ENCODE assay signal across 17 cellular contexts in the genomic region with DNA sequence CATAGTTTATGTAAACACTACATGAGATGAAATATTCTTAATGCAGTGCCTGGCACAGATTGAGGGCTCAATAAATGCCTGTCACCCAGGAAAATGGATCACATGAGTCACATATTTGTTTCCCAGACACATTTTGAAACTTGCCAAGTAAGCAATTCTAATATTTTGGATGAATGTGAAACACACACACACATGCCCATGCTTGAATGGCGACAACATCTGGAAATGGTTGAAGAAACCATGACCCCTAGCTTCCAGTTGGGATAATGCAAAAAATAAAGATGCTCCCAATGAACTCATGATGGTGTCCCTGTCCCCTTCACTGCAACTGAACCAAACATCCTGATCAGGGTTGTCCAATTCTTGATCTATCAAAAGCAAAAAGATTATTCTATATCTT.
DNase-seq lines count a peak whose midpoint lies in the region; ATAC-seq and TF ChIP-seq lines count a peak whose summit lies in the region.
"Had no signal": no experiment of that assay in that cellular context is flagged by ENCODE, and none has a peak within 500 bp of the region (broad histone marks: within the 10 kb centered on the region; RNA-seq: fewer than 3 reads in every experiment).

No MANE protein-coding gene starts in this region.

- no peak overlapping the region for H3K27ac ChIP-seq in A673 (ENCODE audit: low read depth, low read length, poor library complexity, severe bottlenecking)
- H3K27ac ChIP-seq: upper lobe of left lung had no signal

- peak; percentile 46 for TF ChIP-seq CTCF in A673 (conservative IDR thresholded peaks at IDR 0.05; ENCODE audit: low read depth, low read length)
- peak; percentile 11 for TF ChIP-seq CTCF in HFF-Myc (IDR thresholded peaks at IDR 0.05; ENCODE audit: low read depth, low read length, missing control alignments)
- TF ChIP-seq CTCF in WTC11 (IDR thresholded peaks at IDR 0.05) = no peak

- H3K9me3 Mint-ChIP-seq in WTC11 = peaks cover 11% of the 10 kb centered on the region
- peaks cover 0 to 23% (median 4%) of the 10 kb centered on the region in 9 donors for H3K9me3 Mint-ChIP-seq in naive thymus-derived CD8-positive, alpha-beta T cell
- H3K9me3 Mint-ChIP-seq: stimulated activated naive CD8-positive, alpha-beta T cell treated with anti-CD3 and anti-CD28 coated beads, Interleukin-15, amount 100 ng/mL, for 72 hours had no signal

- H3K9me3 ChIP-seq in A673 (ENCODE audit: low read depth, low read length, poor library complexity, severe bottlenecking) = peaks cover 4% of the 10 kb centered on the region
- H3K9me3 ChIP-seq: upper lobe of left lung had no signal

- no peaks in the 10 kb centered on the region for H3K36me3 ChIP-seq in A673 (ENCODE audit: insufficient read depth, low read length, poor library complexity, severe bottlenecking)
- H3K36me3 ChIP-seq: upper lobe of left lung had no signal

- H3K4me1 ChIP-seq in A673 (ENCODE audit: insufficient read depth, low read length, poor library complexity, severe bottlenecking) = no peaks in the 10 kb centered on the region
- H3K4me1 ChIP-seq: upper lobe of left lung had no signal

- H3K4me1 Mint-ChIP-seq in WTC11 = no peaks in the 10 kb centered on the region
- H3K4me1 Mint-ChIP-seq in naive thymus-derived CD8-positive, alpha-beta T cell = no peaks in the 10 kb centered on the region
- H3K4me1 Mint-ChIP-seq: activated CD4-positive, alpha-beta memory T cell treated with anti-CD3 and anti-CD28 coated beads, Interleukin-2, amount 10 ng/mL, durations not matched to agents 7 days and 5 days; activated naive CD8-positive, alpha-beta T cell treated with anti-CD3 and anti-CD28 coated beads for 36 hours; stimulated activated naive CD8-positive, alpha-beta T cell treated with anti-CD3 and anti-CD28 coated beads, Interleukin-15, amount 100 ng/mL, for 72 hours had no signal

- H3K4me3 ChIP-seq in A673 (ENCODE audit: low read depth, low read length, poor library complexity, severe bottlenecking) = no peak overlapping the region
- no peak overlapping the region for H3K4me3 ChIP-seq in HFF-Myc (replicated peaks; ENCODE audit: low read depth, low read length)
- H3K4me3 ChIP-seq: upper lobe of left lung had no signal

- intact Hi-C loops in A673 (cut with micrococcal nuclease; ENCODE audit: unreplicated experiment) = no loop called here

- POLR2A ChIA-PET in A673 (lab: Charles Lee; ENCODE audit: low non-redundant PET) (interaction anchor here (0.6 kb wide), 1 partner anchor 30 kb away, joined by 3 read pairs; no protein-coding TSS in a partner anchor), WTC11 (lab: Charles Lee) (no interaction called here)
- POLR2A ChIA-PET in naive thymus-derived CD8-positive, alpha-beta T cell (lab: Charles Lee) = no interaction called here

- H3K36me3 Mint-ChIP-seq in WTC11 = no peaks in the 10 kb centered on the region
- H3K36me3 Mint-ChIP-seq in naive thymus-derived CD8-positive, alpha-beta T cell = no peaks in the 10 kb centered on the region
- H3K36me3 Mint-ChIP-seq: activated naive CD8-positive, alpha-beta T cell treated with anti-CD3 and anti-CD28 coated beads for 36 hours had no signal

- no peak overlapping the region for H3K4me3 Mint-ChIP-seq in WTC11
- H3K4me3 Mint-ChIP-seq in naive thymus-derived CD8-positive, alpha-beta T cell = no peak overlapping the region
- H3K4me3 Mint-ChIP-seq: activated CD4-positive, alpha-beta memory T cell treated with anti-CD3 and anti-CD28 coated beads, Interleukin-2, amount 10 ng/mL, durations not matched to agents 7 days and 5 days; activated naive CD8-positive, alpha-beta T cell treated with anti-CD3 and anti-CD28 coated beads for 36 hours; activated T-cell treated with anti-CD3 and anti-CD28 coated beads, Interleukin-2, amount 50 U/mL, for 4 hours; stimulated activated naive CD8-positive, alpha-beta T cell treated with anti-CD3 and anti-CD28 coated beads, Interleukin-15, amount 100 ng/mL, for 72 hours had no signal

- ATAC-seq in WTC11 (peak; percentile 74), GM18909 (IDR thresholded peaks at IDR 0.05; ENCODE audit: poor library complexity, unreplicated experiment) (no peak), GM21528 (IDR thresholded peaks at IDR 0.05; ENCODE audit: low FRiP score, unreplicated experiment) (no peak)
- no peak for ATAC-seq in naive thymus-derived CD8-positive, alpha-beta T cell
- ATAC-seq: activated T-cell treated with anti-CD3 and anti-CD28 coated beads, Interleukin-2, amount 50 U/mL, for 4 hours; Panc1; right cardiac atrium; stimulated activated naive CD8-positive, alpha-beta T cell treated with anti-CD3 and anti-CD28 coated beads, Interleukin-15, amount 100 ng/mL, for 72 hours had no signal

- CTCF ChIA-PET in A673 (lab: Charles Lee) (no interaction called here), WTC11 (lab: Charles Lee) (interaction anchor here (1.1 to 1.3 kb wide), 2 partner anchors 19 to 214 kb away, joined by 3 to 5 read pairs; no protein-coding TSS in a partner anchor)

- no peak overlapping the region for H3K27ac Mint-ChIP-seq in WTC11
- no peak overlapping the region for H3K27ac Mint-ChIP-seq in naive thymus-derived CD8-positive, alpha-beta T cell
- H3K27ac Mint-ChIP-seq: activated CD4-positive, alpha-beta memory T cell treated with anti-CD3 and anti-CD28 coated beads, Interleukin-2, amount 10 ng/mL, durations not matched to agents 7 days and 5 days; activated naive CD8-positive, alpha-beta T cell treated with anti-CD3 and anti-CD28 coated beads for 36 hours; stimulated activated naive CD8-positive, alpha-beta T cell treated with anti-CD3 and anti-CD28 coated beads, Interleukin-15, amount 100 ng/mL, for 72 hours had no signal

- H3K27me3 ChIP-seq in A673 (replicated peaks; ENCODE audit: insufficient read depth, low read depth, low read length, poor library complexity) = no peaks in the 10 kb centered on the region
- H3K27me3 ChIP-seq: upper lobe of left lung had no signal

- no peaks in the 10 kb centered on the region for H3K27me3 Mint-ChIP-seq in WTC11 (ENCODE audit: low read depth)
- H3K27me3 Mint-ChIP-seq in naive thymus-derived CD8-positive, alpha-beta T cell = peaks cover 0 to 2% (median 0%) of the 10 kb centered on the region in 5 donors
- H3K27me3 Mint-ChIP-seq: activated CD4-positive, alpha-beta memory T cell treated with anti-CD3 and anti-CD28 coated beads, Interleukin-2, amount 10 ng/mL, durations not matched to agents 7 days and 5 days; activated naive CD8-positive, alpha-beta T cell treated with anti-CD3 and anti-CD28 coated beads for 36 hours; stimulated activated naive CD8-positive, alpha-beta T cell treated with anti-CD3 and anti-CD28 coated beads, Interleukin-15, amount 100 ng/mL, for 72 hours had no signal

- no TSS peak for BruUV-seq in A673 (replicated peaks; lab: Mats Ljungman, UMichigan)

- peak; percentile 56 for DNase-seq in A673 (ENCODE audit: low spot score)
- no peak for DNase-seq in HFF-Myc (ENCODE audit: extremely low read depth, low read depth)
- DNase-seq in WTC11 (ENCODE audit: low spot score) = no peak
- DNase-seq in kidney tubule cell (ENCODE audit: low spot score) = peak; percentile 21
- DNase-seq in naive thymus-derived CD8-positive, alpha-beta T cell = no peak
- DNase-seq in GM19238 (ENCODE audit: insufficient read length, low spot score) = no peak
- DNase-seq: activated CD4-positive, alpha-beta memory T cell treated with anti-CD3 and anti-CD28 coated beads, Interleukin-2, amount 10 ng/mL, durations not matched to agents 7 days and 5 days; activated naive CD8-positive, alpha-beta T cell treated with anti-CD3 and anti-CD28 coated beads for 36 hours; activated T-cell treated with anti-CD3 and anti-CD28 coated beads, Interleukin-2, amount 50 U/mL, for 4 hours; kidney glomerular epithelial cell; occipital lobe; right cardiac atrium; stimulated activated naive CD8-positive, alpha-beta T cell treated with anti-CD3 and anti-CD28 coated beads, Interleukin-15, amount 100 ng/mL, for 72 hours; upper lobe of left lung had no signal

TF ChIP-seq in WTC11, 78 proteins besides CTCF, POLR2A, EP300 and RAD21:
- TF ChIP-seq ESRRA (CRISPR knock-in tag; IDR thresholded peaks at IDR 0.05; ENCODE audit: borderline replicate concordance) (no peak), ZNF219 (CRISPR knock-in tag; IDR thresholded peaks at IDR 0.05; ENCODE audit: borderline replicate concordance) (no peak), MXD4 (CRISPR knock-in tag; IDR thresholded peaks at IDR 0.05; ENCODE audit: borderline replicate concordance) (no peak), PRRX2 (CRISPR knock-in tag; IDR thresholded peaks at IDR 0.05) (no peak)
- TF ChIP-seq, protein P1, sequence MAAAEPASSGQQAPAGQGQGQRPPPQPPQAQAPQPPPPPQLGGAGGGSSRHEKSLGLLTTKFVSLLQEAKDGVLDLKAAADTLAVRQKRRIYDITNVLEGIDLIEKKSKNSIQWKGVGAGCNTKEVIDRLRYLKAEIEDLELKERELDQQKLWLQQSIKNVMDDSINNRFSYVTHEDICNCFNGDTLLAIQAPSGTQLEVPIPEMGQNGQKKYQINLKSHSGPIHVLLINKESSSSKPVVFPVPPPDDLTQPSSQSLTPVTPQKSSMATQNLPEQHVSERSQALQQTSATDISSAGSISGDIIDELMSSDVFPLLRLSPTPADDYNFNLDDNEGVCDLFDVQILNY (CRISPR knock-in tag; IDR thresholded peaks at IDR 0.05) = no peak

Comparison
In these comparisons a context has a peak if more than half of its experiments do, and no peak if none do; other contexts are left out.
1. DNase-seq: peak in A673 (single experiment) and kidney tubule cell (single experiment); none in HFF-Myc (single experiment), WTC11 (single experiment), naive thymus-derived CD8-positive, alpha-beta T cell (0 of 10) and GM19238 (single experiment).